8 cellular contexts compared by ENCODE assay signal in the genomic region with DNA sequence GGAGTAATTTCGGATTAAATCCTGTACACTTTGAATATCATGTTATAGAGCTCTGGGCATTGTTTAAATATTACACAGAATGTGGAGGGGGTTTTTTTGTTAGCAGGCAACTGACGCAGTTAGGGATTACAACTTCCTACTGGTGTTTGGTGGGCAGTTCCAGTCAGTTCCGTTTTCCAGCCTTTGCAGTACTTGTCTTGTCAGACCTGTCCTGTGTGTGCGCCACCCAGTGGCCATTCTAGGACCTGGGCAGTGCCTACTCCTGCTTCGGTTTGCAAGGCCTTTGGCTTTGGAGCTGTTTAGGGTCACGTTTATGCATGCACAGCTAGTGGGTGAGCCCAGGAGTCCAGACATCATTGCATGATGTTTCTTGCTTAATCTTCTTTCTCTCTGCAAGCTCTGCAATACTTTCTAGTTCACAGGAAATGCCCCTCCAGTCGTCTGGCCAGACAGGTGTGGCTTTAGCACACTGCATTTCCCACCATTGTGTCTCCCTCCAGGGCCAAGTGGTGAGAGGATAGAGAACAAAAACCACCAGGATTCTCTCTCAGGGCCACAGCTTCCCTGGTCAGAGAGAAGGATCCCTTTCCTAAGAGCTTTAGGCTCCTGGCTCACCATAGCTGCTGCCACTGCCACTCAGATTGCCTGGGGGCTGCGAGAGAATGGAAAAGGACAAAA.
DNase-seq lines count a peak whose midpoint lies in the region; ATAC-seq and TF ChIP-seq lines count a peak whose summit lies in the region.

No MANE protein-coding gene starts in this region.

- H3K27me3 ChIP-seq in MG63 = no peaks in the 10 kb centered on the region
- H3K27me3 ChIP-seq in prostate gland (replicated peaks; ENCODE audit: insufficient read depth) = no peaks in the 10 kb centered on the region
- H3K27me3 ChIP-seq in vagina = no peaks in the 10 kb centered on the region

- peaks cover 70% of the 10 kb centered on the region for H3K4me1 Mint-ChIP-seq in activated naive CD4-positive, alpha-beta T cell treated with anti-CD3 and anti-CD28 coated beads, Interleukin-2, amount 50 U/mL, for 24 hours

- H3K9me3 ChIP-seq in MG63 = no peaks in the 10 kb centered on the region
- H3K9me3 ChIP-seq in SK-N-MC (ENCODE audit: low read depth, low read length) = no peaks in the 10 kb centered on the region
- no peaks in the 10 kb centered on the region for H3K9me3 ChIP-seq in prostate gland
- H3K9me3 ChIP-seq in vagina = no peaks in the 10 kb centered on the region

- WGBS in prostate gland = 30% methylated on average over 8 of the region's 8 CpGs

- ATAC-seq in Right ventricle myocardium superior (ENCODE audit: poor library complexity) = peak; percentile 96

- H3K27ac ChIP-seq in SK-N-MC = no peak overlapping the region
- no peak overlapping the region for H3K27ac ChIP-seq in prostate gland
- no peak overlapping the region for H3K27ac ChIP-seq in vagina

- intact Hi-C loops in Right ventricle myocardium superior (cut with DNase I) (no loop called here), prostate gland (cut with DNase I) (no loop called here), vagina (cut with DNase I) (no loop called here)

- peaks cover 1% of the 10 kb centered on the region for H3K36me3 Mint-ChIP-seq in activated naive CD4-positive, alpha-beta T cell treated with anti-CD3 and anti-CD28 coated beads, Interleukin-2, amount 50 U/mL, for 24 hours

- DNase-seq in GM04503 (ENCODE audit: low read depth) (peak; percentile 31), HCEC 1CT (peak; percentile 73), MG63 (peak; percentile 81), SK-N-MC (ENCODE audit: low read depth, low spot score) (peak; percentile 22), Right ventricle myocardium superior (peak; percentile 92), prostate gland (ENCODE audit: low spot score) (peak; percentile 62), vagina (ENCODE audit: extremely low spot score in 2 of 2) (no peak)

- H3K9ac ChIP-seq in SK-N-MC (ENCODE audit: insufficient read length) = no peak overlapping the region

- H3K4me3 ChIP-seq in MG63 = no peak overlapping the region
- H3K4me3 ChIP-seq in SK-N-MC = no peak overlapping the region
- no peak overlapping the region for H3K4me3 ChIP-seq in prostate gland
- peak overlapping the region in 1 of 2 donors; percentile 30 for H3K4me3 ChIP-seq in vagina

- TF ChIP-seq CTCF in prostate gland (IDR thresholded peaks at IDR 0.05) (peak in 3 of 4 experiments; percentile 55 to 73 (median 66)), vagina (IDR thresholded peaks at IDR 0.05) (peak; percentile 42 to 55 (median 44))

- peak overlapping the region; percentile 82 for H3K27ac Mint-ChIP-seq in activated naive CD4-positive, alpha-beta T cell treated with anti-CD3 and anti-CD28 coated beads, Interleukin-2, amount 50 U/mL, for 24 hours

- H3K36me3 ChIP-seq in MG63 (no peaks in the 10 kb centered on the region), SK-N-MC (ENCODE audit: insufficient read depth, low read length) (no peaks in the 10 kb centered on the region), prostate gland (no peaks in the 10 kb centered on the region), vagina (no peaks in the 10 kb centered on the region)

- H3K4me1 ChIP-seq in prostate gland (replicated peaks) (no peaks in the 10 kb centered on the region), vagina (no peaks in the 10 kb centered on the region)

- peak overlapping the region; percentile 1 for H3K4me3 Mint-ChIP-seq in activated naive CD4-positive, alpha-beta T cell treated with anti-CD3 and anti-CD28 coated beads, Interleukin-2, amount 50 U/mL, for 24 hours

- H3K27me3 Mint-ChIP-seq in activated naive CD4-positive, alpha-beta T cell treated with anti-CD3 and anti-CD28 coated beads, Interleukin-2, amount 50 U/mL, for 24 hours = no peaks in the 10 kb centered on the region

- TF ChIP-seq POLR2A in prostate gland (IDR thresholded peaks at IDR 0.05) (no peak), vagina (IDR thresholded peaks at IDR 0.05) (no peak)

- no peaks in the 10 kb centered on the region for H3K9me3 Mint-ChIP-seq in activated naive CD4-positive, alpha-beta T cell treated with anti-CD3 and anti-CD28 coated beads, Interleukin-2, amount 50 U/mL, for 24 hours

Comparison
In these comparisons a context has a peak if more than half of its experiments do, and no peak if none do; other contexts are left out.
1. DNase-seq: peak in GM04503 (single experiment), HCEC 1CT (single experiment), MG63 (single experiment), SK-N-MC (single experiment), Right ventricle myocardium superior (single experiment) and prostate gland (single experiment); none in vagina (0 of 2).